In the genomic region with DNA sequence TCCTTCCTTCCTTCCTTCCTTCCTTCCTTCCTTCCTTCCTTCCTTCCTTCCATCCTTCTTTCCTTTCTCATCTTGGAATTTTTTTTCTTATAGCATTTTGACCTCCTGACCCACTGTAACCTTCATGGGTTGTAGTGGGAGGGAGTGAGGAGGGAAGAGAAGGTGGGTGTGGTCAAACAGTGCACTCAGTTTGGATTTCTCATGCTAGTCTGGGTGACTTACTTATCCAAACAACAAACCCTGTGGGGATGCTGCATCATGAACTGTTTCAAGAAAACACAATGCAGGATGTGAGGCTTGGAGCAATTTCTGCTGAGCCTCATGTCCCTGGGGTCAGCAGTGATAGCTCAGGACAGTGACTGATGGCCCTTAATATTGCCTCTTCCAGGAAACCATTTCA, we compare ENCODE assay signal across 20 cellular contexts.
"Had no signal": no experiment of that assay in that cellular context is flagged by ENCODE, and none has a peak within 500 bp of the region (broad histone marks: within the 10 kb centered on the region; RNA-seq: fewer than 3 reads in every experiment).

No MANE protein-coding gene starts in this region.

- H3K27me3 ChIP-seq: cardiac muscle cell, gastrocnemius medialis, tibial artery had no signal

- H3K4me1 ChIP-seq: lower lobe of right lung had no signal

- H3K27ac ChIP-seq: cardiac muscle cell, gastrocnemius medialis, lower lobe of right lung, tibial artery had no signal

- H3K4me3 ChIP-seq: cardiac muscle cell, gastrocnemius medialis, lower lobe of right lung, tibial artery had no signal

- H3K36me3 ChIP-seq: cardiac muscle cell, gastrocnemius medialis, lower lobe of right lung, tibial artery had no signal

- H3K9me3 ChIP-seq: gastrocnemius medialis, lower lobe of right lung, tibial artery had no signal

- ATAC-seq: activated T-cell treated with anti-CD3 and anti-CD28 coated beads, Interleukin-2, amount 50 U/mL, for 72 hours; gastrocnemius medialis; lower lobe of right lung had no signal

- DNase-seq: activated CD4-positive, alpha-beta memory T cell treated with anti-CD3 and anti-CD28 coated beads, Interleukin-2, amount 10 ng/mL, durations not matched to agents 7 days and 5 days; activated CD4-positive, alpha-beta T cell treated with anti-CD3 and anti-CD28 coated beads, Interleukin-2, amount 10 ng/mL, durations not matched to agents 24 days and 14 days; activated effector memory CD4-positive, alpha-beta T cell treated with Interleukin-2 at 50 U/mL for 16 hours; activated naive CD4-positive, alpha-beta T cell treated with anti-CD3 and anti-CD28 coated beads for 36 hours; activated naive CD8-positive, alpha-beta T cell treated with anti-CD3 and anti-CD28 coated beads, Interleukin-2, amount 10 ng/mL, durations not matched to agents 7 days and 5 days; activated T-cell treated with anti-CD3 and anti-CD28 coated beads, Interleukin-2, amount 50 U/mL, for 72 hours; amniotic stem cell; dermis blood vessel endothelial cell; effector CD8-positive, alpha-beta T cell; gastrocnemius medialis; head of caudate nucleus; islet precursor cell; left cardiac atrium; lower lobe of right lung; mesendoderm; naive B cell; stimulated activated CD4-positive, alpha-beta T cell treated with anti-CD3 and anti-CD28 coated beads, Interleukin-12 subunit alpha, Interleukin-12 subunit beta, amount 100 ng/mL, for 4 hours; stimulated activated CD4-positive, alpha-beta T cell treated with anti-CD3 and anti-CD28 coated beads, Interleukin-1b, Interleukin-23, amount 100 ng/mL, for 48 hours; tibial artery had no signal
